In genomic region chr5:32642276-32643002, GRCh38 we compare ENCODE assay signal across 14 cellular contexts. TPM values are rescaled to one million over a fixed set of nuclear protein-coding genes. Genes with fewer than 3 reads are reported as not detected.
DNase-seq lines count a peak whose midpoint lies in the region; ATAC-seq and TF ChIP-seq lines count a peak whose summit lies in the region.
"Had no signal": no experiment of that assay in that cellular context is flagged by ENCODE, and none has a peak within 500 bp of the region (broad histone marks: within the 10 kb centered on the region; RNA-seq: fewer than 3 reads in every experiment).

No MANE protein-coding gene starts in this region.

- H3K4me3 ChIP-seq in GM23338 (no peak overlapping the region), osteoblast (ENCODE audit: insufficient read depth, low read length) (peak overlapping the region; percentile 21), OCI-LY7 (ENCODE audit: low read depth, low read length, poor library complexity, severe bottlenecking) (no peak overlapping the region), dorsolateral prefrontal cortex (no peak overlapping the region)
- H3K4me3 ChIP-seq: BLaER1 treated with 17β-estradiol and CSF1 and Interleukin-3, amounts not matched to agents 10 nM and 100 nM; pancreas had no signal

- H3K4me1 Mint-ChIP-seq in GM23338 = no peaks in the 10 kb centered on the region

- H3K9me3 Mint-ChIP-seq in GM23338 = peaks cover 6% of the 10 kb centered on the region; the same call in 2 of the 3 replicates
- H3K9me3 Mint-ChIP-seq: activated CD4-positive, alpha-beta memory T cell treated with anti-CD3 and anti-CD28 coated beads, Interleukin-2, amount 10 ng/mL, durations not matched to agents 7 days and 5 days had no signal

- H3K9me2 ChIP-seq in GM23338 (ENCODE audit: insufficient read depth) (no peaks in the 10 kb centered on the region), OCI-LY7 (ENCODE audit: insufficient read depth, low read length) (no peaks in the 10 kb centered on the region)

- no peak overlapping the region for H3K27ac Mint-ChIP-seq in GM23338
- H3K27ac Mint-ChIP-seq: activated CD4-positive, alpha-beta memory T cell treated with anti-CD3 and anti-CD28 coated beads, Interleukin-2, amount 10 ng/mL, durations not matched to agents 7 days and 5 days had no signal

- POLR2A ChIA-PET in RWPE1 (lab: Yijun Ruan, JAX; ENCODE audit: low non-redundant PET) (no interaction called here), OCI-LY7 (lab: Charles Lee) (interaction anchor here (0.6 kb wide), 1 partner anchor 71 kb away, joined by 3 read pairs; no protein-coding TSS in a partner anchor)

- H3K4me1 ChIP-seq in GM23338 (ENCODE audit: insufficient read depth) (no peaks in the 10 kb centered on the region), osteoblast (ENCODE audit: insufficient read depth, low read length) (peaks cover 27% of the 10 kb centered on the region), OCI-LY7 (ENCODE audit: insufficient read depth, low read length, poor library complexity, severe bottlenecking) (no peaks in the 10 kb centered on the region)
- H3K4me1 ChIP-seq: BLaER1 treated with 17β-estradiol and CSF1 and Interleukin-3, amounts not matched to agents 10 nM and 100 nM; pancreas had no signal

- no peaks in the 10 kb centered on the region; the same call in 2 of the 3 replicates for H3K36me3 Mint-ChIP-seq in GM23338 (ENCODE audit: low read depth)

- H3K36me3 ChIP-seq in GM23338 (ENCODE audit: insufficient read depth) = no peaks in the 10 kb centered on the region
- no peaks in the 10 kb centered on the region for H3K36me3 ChIP-seq in osteoblast (ENCODE audit: insufficient read depth, low read length)
- no peaks in the 10 kb centered on the region for H3K36me3 ChIP-seq in OCI-LY7 (ENCODE audit: insufficient read depth, low read length)
- H3K36me3 ChIP-seq: BLaER1 treated with 17β-estradiol and CSF1 and Interleukin-3, amounts not matched to agents 10 nM and 100 nM; pancreas had no signal

- no peaks in the 10 kb centered on the region for H3K79me2 ChIP-seq in GM23338 (replicated peaks; ENCODE audit: insufficient read depth)
- no peaks in the 10 kb centered on the region for H3K79me2 ChIP-seq in osteoblast (ENCODE audit: insufficient read depth, low read length)
- H3K79me2 ChIP-seq in OCI-LY7 (ENCODE audit: insufficient read depth, low read depth, low read length) = no peaks in the 10 kb centered on the region

- H2AFZ ChIP-seq in GM23338 (0 out of 2 replicates have a peak overlapping the region, but pooled peaks have one; percentile 60), osteoblast (ENCODE audit: low read length) (no peak overlapping the region), OCI-LY7 (ENCODE audit: low read length) (no peak overlapping the region)

- no TSS peak for BruUV-seq in OCI-LY7 (replicated peaks; lab: Mats Ljungman, UMichigan)

- intact Hi-C loops in OCI-LY7 (cut with micrococcal nuclease; ENCODE audit: unreplicated experiment) = no loop called here
- intact Hi-C loops in dorsolateral prefrontal cortex (cut with DNase I) = no loop called here

- H3K4me2 ChIP-seq in GM23338 (no peak overlapping the region), osteoblast (ENCODE audit: insufficient read depth, low read length) (peak overlapping the region; percentile 61), OCI-LY7 (ENCODE audit: low read length) (no peak overlapping the region)
- H3K4me2 ChIP-seq: BLaER1 treated with 17β-estradiol and CSF1 and Interleukin-3, amounts not matched to agents 10 nM and 100 nM had no signal

- TF ChIP-seq CTCF in GM23338 (conservative IDR thresholded peaks at IDR 0.05; ENCODE audit: low read depth in 2 of 2) (no peak), RWPE1 (conservative IDR thresholded peaks at IDR 0.05; ENCODE audit: low read depth) (no peak), osteoblast (IDR thresholded peaks at IDR 0.05; ENCODE audit: extremely low read depth, low read depth, low read length) (no peak), OCI-LY7 (conservative IDR thresholded peaks at IDR 0.05; ENCODE audit: low read length) (no peak), dorsolateral prefrontal cortex (IDR thresholded peaks at IDR 0.05 in 54 of 56, conservative IDR thresholded peaks at IDR 0.05 in 2 of 56; ENCODE audit: low read depth in 1 of 56, partially characterized antibody in 56 of 56) (no peak)

- peaks cover 4% of the 10 kb centered on the region for H3K27me3 Mint-ChIP-seq in GM23338 (ENCODE audit: insufficient read depth, low read depth, poor library complexity)

- CTCF ChIA-PET in RWPE1 (lab: Yijun Ruan, JAX) (no interaction called here), OCI-LY7 (lab: Charles Lee; ENCODE audit: unreplicated experiment) (no interaction called here)

- H4K20me1 ChIP-seq in GM23338 (replicated peaks; ENCODE audit: insufficient read depth) = no peaks in the 10 kb centered on the region
- no peaks in the 10 kb centered on the region for H4K20me1 ChIP-seq in osteoblast (ENCODE audit: insufficient read depth, low read length)
- no peaks in the 10 kb centered on the region for H4K20me1 ChIP-seq in OCI-LY7 (ENCODE audit: insufficient read depth, low read length)
- H4K20me1 ChIP-seq: BLaER1 treated with 17β-estradiol and CSF1 and Interleukin-3, amounts not matched to agents 10 nM and 100 nM had no signal

- H3F3A ChIP-seq in GM23338 (replicated peaks; ENCODE audit: low read depth) = no peaks in the 10 kb centered on the region

- H3K9me3 ChIP-seq in osteoblast (ENCODE audit: low read depth, low read length) (no peaks in the 10 kb centered on the region), OCI-LY7 (ENCODE audit: low read length) (no peaks in the 10 kb centered on the region)
- H3K9me3 ChIP-seq: BLaER1 treated with 17β-estradiol and CSF1 and Interleukin-3, amounts not matched to agents 10 nM and 100 nM; pancreas had no signal

- H3K27ac ChIP-seq in GM23338 (ENCODE audit: low read depth) = no peak overlapping the region
- no peak overlapping the region for H3K27ac ChIP-seq in RWPE1
- H3K27ac ChIP-seq in osteoblast (ENCODE audit: low read depth, low read length) = no peak overlapping the region
- H3K27ac ChIP-seq in OCI-LY7 (ENCODE audit: low read depth, low read length, poor library complexity, severe bottlenecking) = no peak overlapping the region
- H3K27ac ChIP-seq in dorsolateral prefrontal cortex = no peak overlapping the region
- H3K27ac ChIP-seq: BLaER1 treated with 17β-estradiol and CSF1 and Interleukin-3, amounts not matched to agents 10 nM and 100 nM; pancreas had no signal

- no peaks in the 10 kb centered on the region for H3K27me3 ChIP-seq in GM23338 (ENCODE audit: insufficient read depth)
- no peaks in the 10 kb centered on the region for H3K27me3 ChIP-seq in osteoblast (ENCODE audit: insufficient read depth, low read length)
- H3K27me3 ChIP-seq in dorsolateral prefrontal cortex = no peaks in the 10 kb centered on the region
- H3K27me3 ChIP-seq: BLaER1 treated with 17β-estradiol and CSF1 and Interleukin-3, amounts not matched to agents 10 nM and 100 nM; pancreas had no signal

- no peak for DNase-seq in GM23338 (ENCODE audit: low spot score)
- DNase-seq in RWPE1 (ENCODE audit: low spot score) = peak; percentile 42
- DNase-seq in osteoblast (ENCODE audit: insufficient read length, low spot score, missing footprints) = peak; percentile 72
- no peak for DNase-seq in OCI-LY7 (ENCODE audit: low spot score)
- DNase-seq in activated naive CD4-positive, alpha-beta T cell treated with anti-CD3 and anti-CD28 coated beads, Interleukin-2, amount 50 U/mL, for 16 hours = no peak
- no peak for DNase-seq in dorsolateral prefrontal cortex
- DNase-seq in central memory CD4-positive, alpha-beta T cell = no peak
- DNase-seq: activated CD4-positive, alpha-beta memory T cell treated with anti-CD3 and anti-CD28 coated beads, Interleukin-2, amount 10 ng/mL, durations not matched to agents 7 days and 5 days; anterior cingulate cortex; DND-41; pancreas; SHP77 treated with DMSO at 0.1 percent for 48 hours had no signal

- ATAC-seq in GM23338 (no peak), esophagus mucosa (peak; percentile 47)
- ATAC-seq: pancreas had no signal

- H3K4me3 Mint-ChIP-seq in GM23338 = no peak overlapping the region
- H3K4me3 Mint-ChIP-seq: activated CD4-positive, alpha-beta memory T cell treated with anti-CD3 and anti-CD28 coated beads, Interleukin-2, amount 10 ng/mL, durations not matched to agents 7 days and 5 days had no signal

TF ChIP-seq in GM23338, 12 proteins besides CTCF, POLR2A, EP300 and RAD21 (continues in another document):
- no peak for TF ChIP-seq ZNF331 (CRISPR knock-in tag; IDR thresholded peaks at IDR 0.05; ENCODE audit: low read depth)

RNA-seq across cellular contexts. Expression of gene SUB1, which starts 57.1 kb away (rescaled TPM):
- 288 and 365 TPM in 2 replicates for total RNA-seq in GM23338 (2014; rRNA removed; shearing (Covaris generic))
- polyA plus RNA-seq in GM23338 (2016; fragmentation: Nextera tagmentation; extraction: Ambion mirVana) = 1,041 and 1,042 TPM in 2 replicates
- total RNA-seq in esophagus mucosa (188 TPM), osteoblast (101 and 115 TPM in 2 replicates), OCI-LY7 (2022) (69.2 and 82.2 TPM in 2 replicates), dorsolateral prefrontal cortex (100 to 1,000 TPM; 106 to 285 (median 202) TPM)
- 40.3 and 56.9 TPM in 2 replicates for total RNA-seq in OCI-LY7 (2014; rRNA removed; shearing (Covaris generic))

Comparison
In these comparisons a context has a peak if more than half of its experiments do, and no peak if none do; other contexts are left out.
1. DNase-seq: peak in RWPE1 (single experiment) and osteoblast (single experiment); none in GM23338 (single experiment), OCI-LY7 (single experiment), activated naive CD4-positive, alpha-beta T cell treated with anti-CD3 and anti-CD28 coated beads, Interleukin-2, amount 50 U/mL, for 16 hours (single experiment), dorsolateral prefrontal cortex (0 of 10) and central memory CD4-positive, alpha-beta T cell (single experiment).